8 cellular contexts compared by ENCODE assay signal in genomic region chr6:2021713-2022125, GRCh38.
A peak's percentile ranks its signal among the peaks of the same experiment; 100 is the strongest.
DNase-seq lines count a peak whose midpoint lies in the region; ATAC-seq and TF ChIP-seq lines count a peak whose summit lies in the region.

No MANE protein-coding gene starts in this region.

- ATAC-seq in PC-3, result peak; percentile 85
- ATAC-seq in HG03571 (IDR thresholded peaks at IDR 0.05; ENCODE audit: unreplicated experiment), result no peak

- no peaks in the 10 kb centered on the region for H3K9me2 ChIP-seq in PC-3 (replicated peaks; ENCODE audit: low read length)

- 92% methylated on average over 4 of the region's 4 CpGs for WGBS in thymus

- H3K9ac ChIP-seq in PC-3 (ENCODE audit: low read length), result no peak overlapping the region

- no peaks in the 10 kb centered on the region for H4K20me1 ChIP-seq in PC-3 (ENCODE audit: low read length)

- peaks cover 14% of the 10 kb centered on the region for H3K4me1 ChIP-seq in PC-3 (ENCODE audit: insufficient read depth, low read length)
- H3K4me1 ChIP-seq in thymus (ENCODE audit: control insufficient read depth, insufficient read depth, low read length), result peaks cover 5% of the 10 kb centered on the region

- no peaks in the 10 kb centered on the region for H3K9me3 ChIP-seq in PC-3 (ENCODE audit: low read length)
- no peaks in the 10 kb centered on the region for H3K9me3 ChIP-seq in thymus (ENCODE audit: control insufficient read depth)

- no peak for TF ChIP-seq CTCF in PC-3 (conservative IDR thresholded peaks at IDR 0.05; ENCODE audit: low read depth, low read length)

- no peak overlapping the region for H2AFZ ChIP-seq in PC-3 (ENCODE audit: low read length)

- intact Hi-C loops in PC-3 (cut with micrococcal nuclease), result no loop called here
- intact Hi-C loops in cardiac septum (cut with DNase I), result loop anchor here (10.0 kb wide), 2 partner anchors 187 to 407 kb away; no protein-coding TSS in a partner anchor

- DNase-seq in PC-3 (peak; percentile 66), cardiac septum (ENCODE audit: low spot score) (peak; percentile 76), GM19238 (ENCODE audit: insufficient read length, low spot score) (no peak), ecto neural progenitor cell (ENCODE audit: low spot score) (no peak), activated gamma-delta T cell (lab: John Stamatoyannopoulos, UW) (no peak)

- no peaks in the 10 kb centered on the region for H3K27me3 ChIP-seq in PC-3 (ENCODE audit: low read length)
- H3K27me3 ChIP-seq in thymus (ENCODE audit: control insufficient read depth, insufficient read depth), result no peaks in the 10 kb centered on the region

- H3F3A ChIP-seq in PC-3 (ENCODE audit: low read length, unreplicated experiment), result no peaks in the 10 kb centered on the region

- H3K4me2 ChIP-seq in PC-3 (ENCODE audit: low read length), result peak overlapping the region; percentile 5; the same call in 1 of the 2 replicates

- no peaks in the 10 kb centered on the region for H3K79me2 ChIP-seq in PC-3 (ENCODE audit: low read length)

- TF ChIP-seq RAD21 in Ishikawa (IDR thresholded peaks at IDR 0.05; ENCODE audit: low read depth), result no peak

- H3K4me3 ChIP-seq in PC-3 (ENCODE audit: low read length) (no peak overlapping the region), thymus (ENCODE audit: low read length) (no peak overlapping the region)

- H3K27ac ChIP-seq in PC-3 (ENCODE audit: low read length) (no peak overlapping the region), thymus (ENCODE audit: low read depth) (peak overlapping the region; percentile 31)

- POLR2A ChIA-PET in PC-3 (lab: Charles Lee; ENCODE audit: unreplicated experiment), result no interaction called here

- CTCF ChIA-PET in PC-3 (lab: Charles Lee), result no interaction called here

- no TSS peak for BruUV-seq in PC-3 (replicated peaks; lab: Mats Ljungman, UMichigan)

- peak; percentile 62; the same call in 1 of the 2 replicates for TF ChIP-seq EP300 in Ishikawa (IDR thresholded peaks at IDR 0.05; ENCODE audit: borderline replicate concordance)

- H3K36me3 ChIP-seq in PC-3 (ENCODE audit: low read depth, low read length), result no peaks in the 10 kb centered on the region
- no peaks in the 10 kb centered on the region for H3K36me3 ChIP-seq in thymus (ENCODE audit: control insufficient read depth, insufficient read depth)

TF ChIP-seq in Ishikawa, 13 proteins besides CTCF, POLR2A, EP300 and RAD21:
- TF ChIP-seq NFIC (IDR thresholded peaks at IDR 0.05) (peak; percentile 95), REST (IDR thresholded peaks at IDR 0.05; ENCODE audit: low read depth) (no peak), TEAD4 (IDR thresholded peaks at IDR 0.05) (peak; percentile 67), ZBTB7A (IDR thresholded peaks at IDR 0.05; ENCODE audit: low read depth) (no peak), CEBPB (IDR thresholded peaks at IDR 0.05) (peak; percentile 89), YY1 (IDR thresholded peaks at IDR 0.05; ENCODE audit: low read depth) (peak; percentile 16; the same call in 1 of the 2 replicates), TCF12 (IDR thresholded peaks at IDR 0.05; ENCODE audit: low read depth) (peak; percentile 88)
TF ChIP-seq in Ishikawa: peak in this region for 5.

Comparison
In these comparisons a context has a peak if more than half of its experiments do, and no peak if none do; other contexts are left out.
1. DNase-seq: peak in PC-3 (single experiment) and cardiac septum (single experiment); none in GM19238 (single experiment), ecto neural progenitor cell (single experiment) and activated gamma-delta T cell (single experiment).